Comparison of ENCODE assay signal across 19 cellular contexts in genomic region chr6:21496275-21496674, GRCh38.
DNase-seq lines count a peak whose midpoint lies in the region; ATAC-seq and TF ChIP-seq lines count a peak whose summit lies in the region.
"Had no signal": no experiment of that assay in that cellular context is flagged by ENCODE, and none has a peak within 500 bp of the region (broad histone marks: within the 10 kb centered on the region; RNA-seq: fewer than 3 reads in every experiment).

No MANE protein-coding gene starts in this region.

- H4K8ac ChIP-seq in IMR-90 (ENCODE audit: low read depth in 2 of 2, low read length in 2 of 2) = no peak overlapping the region

- H3K4me2 ChIP-seq in IMR-90 (ENCODE audit: low read depth, low read length) = no peak overlapping the region
- H3K4me2 ChIP-seq: A549 had no signal

- no peaks in the 10 kb centered on the region for H3K9me3 Mint-ChIP-seq in chondrocyte (ENCODE audit: low read depth)
- H3K9me3 Mint-ChIP-seq in nephron = peaks cover 3% of the 10 kb centered on the region

- no peaks in the 10 kb centered on the region for H3K27me3 Mint-ChIP-seq in chondrocyte (ENCODE audit: low read depth)
- H3K27me3 Mint-ChIP-seq in nephron (ENCODE audit: low read depth) = no peaks in the 10 kb centered on the region
- H3K27me3 Mint-ChIP-seq: B cell had no signal

- no peak overlapping the region for H3K4ac ChIP-seq in IMR-90 (ENCODE audit: low read depth, low read length)

- dilution Hi-C loops in IMR-90 (cut with HindIII; ENCODE audit: low sequenced_read_pairs, unreplicated experiment) = no loop called here

- no peaks in the 10 kb centered on the region for H4K20me1 ChIP-seq in IMR-90 (ENCODE audit: insufficient read depth, low read length)

- CTCF ChIA-PET in IMR-90 (lab: Yijun Ruan, JAX) = no interaction called here

- H3K36me3 ChIP-seq in IMR-90 (ENCODE audit: control insufficient read depth, insufficient read depth, low read length) (no peaks in the 10 kb centered on the region), suprapubic skin (no peaks in the 10 kb centered on the region)
- H3K36me3 ChIP-seq: Peyer's patch, SJCRH30 had no signal

- TF ChIP-seq RAD21 in IMR-90 (IDR thresholded peaks at IDR 0.05; ENCODE audit: low read length) = no peak

- no peak overlapping the region for H2BK120ac ChIP-seq in IMR-90 (ENCODE audit: low read depth, low read length)

- H2BK5ac ChIP-seq in IMR-90 (ENCODE audit: low read depth, low read length, poor library complexity, severe bottlenecking) = no peak overlapping the region

- H3K9me3 ChIP-seq in IMR-90 (ENCODE audit: control insufficient read depth, insufficient read depth, low read length) (no peaks in the 10 kb centered on the region), suprapubic skin (no peaks in the 10 kb centered on the region)
- H3K9me3 ChIP-seq: A549, Peyer's patch, SJCRH30 had no signal

- no peak overlapping the region for H3K23ac ChIP-seq in IMR-90 (ENCODE audit: low read depth, low read length)

- peak; percentile 24; the same call in 1 of the 2 replicates for ATAC-seq in IMR-90 (ENCODE audit: low read depth)
- ATAC-seq: A549 had no signal

- H3K4me1 ChIP-seq in IMR-90 (ENCODE audit: control insufficient read depth, insufficient read depth, low read length) (peaks cover 2% of the 10 kb centered on the region; the same call in 1 of the 2 replicates), suprapubic skin (peaks cover 18% of the 10 kb centered on the region)
- H3K4me1 ChIP-seq: A549, SJCRH30 had no signal

- TF ChIP-seq POLR2A in IMR-90 (IDR thresholded peaks at IDR 0.05; ENCODE audit: low read depth, low read length) (no peak), suprapubic skin (IDR thresholded peaks at IDR 0.05) (no peak)

- in situ Hi-C loops in IMR-90 (cut with MboI; ENCODE audit: low sequenced_read_pairs) = no loop called here

- H3K9me1 ChIP-seq in IMR-90 (ENCODE audit: insufficient read depth, low read length) = no peaks in the 10 kb centered on the region

- no peak overlapping the region for H3K9ac ChIP-seq in IMR-90 (ENCODE audit: low read depth, low read length)

- intact Hi-C loops in IMR-90 (cut with micrococcal nuclease) = no loop called here

- no peak overlapping the region for H2AFZ ChIP-seq in IMR-90 (replicated peaks; ENCODE audit: low read length, poor library complexity)

- H3K36me3 Mint-ChIP-seq in chondrocyte (ENCODE audit: low read depth) (no peaks in the 10 kb centered on the region), nephron (ENCODE audit: low read depth) (no peaks in the 10 kb centered on the region)
- H3K36me3 Mint-ChIP-seq: CD14-positive monocyte had no signal

- H3K4me1 Mint-ChIP-seq in chondrocyte (ENCODE audit: low read depth) = peaks cover 13% of the 10 kb centered on the region
- H3K4me1 Mint-ChIP-seq in nephron = peaks cover 43% of the 10 kb centered on the region
- H3K4me1 Mint-ChIP-seq: B cell, CD14-positive monocyte had no signal

- POLR2A ChIA-PET in IMR-90 (lab: Charles Lee; ENCODE audit: unreplicated experiment) = interaction anchor here (0.6 kb wide), 1 partner anchor 11 kb away, joined by 3 read pairs; no protein-coding TSS in a partner anchor

- no peak overlapping the region; the same call in 1 of the 2 replicates for H3K18ac ChIP-seq in IMR-90 (ENCODE audit: low read depth, low read length)

- BruUV-seq in IMR-90 (replicated peaks; lab: Mats Ljungman, UMichigan) = no TSS peak

- no peak overlapping the region for H3K14ac ChIP-seq in IMR-90 (replicated peaks; ENCODE audit: low read depth, low read length)

- no peak overlapping the region for H2BK15ac ChIP-seq in IMR-90 (ENCODE audit: low read depth, low read length)

- no peak overlapping the region for H3K56ac ChIP-seq in IMR-90 (ENCODE audit: extremely low read depth, insufficient read depth, low read length)

- H3K4me3 Mint-ChIP-seq in chondrocyte (ENCODE audit: unreplicated experiment) (no peak overlapping the region), nephron (no peak overlapping the region)
- H3K4me3 Mint-ChIP-seq: B cell, CD14-positive monocyte had no signal

- no peak overlapping the region for H2AK9ac ChIP-seq in IMR-90 (replicated peaks; ENCODE audit: low read depth, low read length, poor library complexity)

- H3K27me3 ChIP-seq in IMR-90 (ENCODE audit: control insufficient read depth, insufficient read depth, low read length) = no peaks in the 10 kb centered on the region
- H3K27me3 ChIP-seq in suprapubic skin = no peaks in the 10 kb centered on the region
- H3K27me3 ChIP-seq: Peyer's patch, SJCRH30 had no signal

- H4K91ac ChIP-seq in IMR-90 (ENCODE audit: insufficient read depth, low read depth, low read length) = no peak overlapping the region

- DNase-seq in IMR-90 (no peak), chondrocyte (ENCODE audit: low spot score) (no peak), suprapubic skin (ENCODE audit: low spot score in 2 of 2) (no peak), NOMO-1 treated with DMSO at 0.1 percent for 48 hours (lab: John Stamatoyannopoulos, UW; ENCODE audit: unreplicated experiment) (no peak), COLO668 (lab: John Stamatoyannopoulos, UW; ENCODE audit: unreplicated experiment) (no peak), 8988T (no peak)
- DNase-seq: DMS53, GF-D8, Karpas-422, MV-4-11, NCI-H1694, NCI-H510A treated with DMSO at 0.1 percent for 48 hours, NCI-H748 treated with DMSO at 0.1 percent for 48 hours, Peyer's patch, SJCRH30 had no signal

- WGBS in IMR-90 (ENCODE audit: extremely low coverage in 2 of 2, insufficient read length in 1 of 2), 2 experiments = no CpG with 5 or more reads among the region's 3 CpGs
- 72% methylated on average over 3 of the region's 3 CpGs for WGBS in suprapubic skin

- no peak for TF ChIP-seq EP300 in suprapubic skin (IDR thresholded peaks at IDR 0.05)

- H4K5ac ChIP-seq in IMR-90 (ENCODE audit: low read depth, low read length) = no peak overlapping the region; the same call in 1 of the 2 replicates

- TF ChIP-seq CTCF in IMR-90 (conservative IDR thresholded peaks at IDR 0.05; ENCODE audit: low read depth, low read length) (no peak), chondrocyte (IDR thresholded peaks at IDR 0.05) (no peak), nephron (IDR thresholded peaks at IDR 0.05; ENCODE audit: unreplicated experiment in 3 of 3) (no peak), suprapubic skin (IDR thresholded peaks at IDR 0.05) (no peak)

- H3K27ac Mint-ChIP-seq in chondrocyte (ENCODE audit: unreplicated experiment) (peak overlapping the region; percentile 60), nephron (peak overlapping the region; percentile 87 to 93 (median 90))
- H3K27ac Mint-ChIP-seq: B cell, CD14-positive monocyte had no signal

- no peak overlapping the region for H2BK20ac ChIP-seq in IMR-90 (ENCODE audit: low read depth, low read length)

- H3K27ac ChIP-seq in IMR-90 (ENCODE audit: insufficient read depth, low read length) = peak overlapping the region; percentile 26; the same call in 1 of the 2 replicates
- peak overlapping the region; percentile 13 for H3K27ac ChIP-seq in suprapubic skin
- H3K27ac ChIP-seq: A549, Peyer's patch, SJCRH30 had no signal

- no peak overlapping the region for H2AK5ac ChIP-seq in IMR-90 (ENCODE audit: low read depth, low read length)

- H3K79me1 ChIP-seq in IMR-90 (ENCODE audit: low read depth in 1 of 2, low read length in 2 of 2) = no peaks in the 10 kb centered on the region

- H3K4me3 ChIP-seq in IMR-90 (ENCODE audit: insufficient read depth, low read depth, low read length) (no peak overlapping the region), suprapubic skin (no peak overlapping the region)
- H3K4me3 ChIP-seq: A549, Peyer's patch, SJCRH30 had no signal

TF ChIP-seq in IMR-90, 13 proteins besides CTCF, POLR2A, EP300 and RAD21:
- TF ChIP-seq MAZ (IDR thresholded peaks at IDR 0.05; ENCODE audit: borderline replicate concordance, low read depth, low read length) = no peak
- TF ChIP-seq MAFK (IDR thresholded peaks at IDR 0.05; ENCODE audit: low read depth, low read length) = no peak
- no peak for TF ChIP-seq NFE2L2 (IDR thresholded peaks at IDR 0.05; ENCODE audit: low read depth, low read length)
- TF ChIP-seq USF2 (IDR thresholded peaks at IDR 0.05; ENCODE audit: low read depth, low read length) = no peak
- TF ChIP-seq RCOR1 (IDR thresholded peaks at IDR 0.05; ENCODE audit: insufficient replicate concordance, low read length) = no peak
- TF ChIP-seq RFX5 (IDR thresholded peaks at IDR 0.05; ENCODE audit: low read depth, low read length) = no peak
- TF ChIP-seq MXI1 (IDR thresholded peaks at IDR 0.05; ENCODE audit: borderline replicate concordance, low read depth, low read length) = no peak
- no peak for TF ChIP-seq CEBPB (IDR thresholded peaks at IDR 0.05; ENCODE audit: low read depth, low read length)
- TF ChIP-seq ELK1 (IDR thresholded peaks at IDR 0.05; ENCODE audit: borderline replicate concordance, low read depth, low read length) = no peak
- no peak for TF ChIP-seq CHD1 (IDR thresholded peaks at IDR 0.05; ENCODE audit: low read depth, low read length)
- no peak for TF ChIP-seq SMC3 (IDR thresholded peaks at IDR 0.05; ENCODE audit: low read depth, low read length)
- no peak for TF ChIP-seq FOS (IDR thresholded peaks at IDR 0.05; ENCODE audit: low read depth, low read length)
- TF ChIP-seq BHLHE40 (IDR thresholded peaks at IDR 0.05; ENCODE audit: low read depth, low read length) = no peak
TF ChIP-seq in IMR-90: peak in this region for 0.
